6 cellular contexts compared by ENCODE assay signal in the genomic region with DNA sequence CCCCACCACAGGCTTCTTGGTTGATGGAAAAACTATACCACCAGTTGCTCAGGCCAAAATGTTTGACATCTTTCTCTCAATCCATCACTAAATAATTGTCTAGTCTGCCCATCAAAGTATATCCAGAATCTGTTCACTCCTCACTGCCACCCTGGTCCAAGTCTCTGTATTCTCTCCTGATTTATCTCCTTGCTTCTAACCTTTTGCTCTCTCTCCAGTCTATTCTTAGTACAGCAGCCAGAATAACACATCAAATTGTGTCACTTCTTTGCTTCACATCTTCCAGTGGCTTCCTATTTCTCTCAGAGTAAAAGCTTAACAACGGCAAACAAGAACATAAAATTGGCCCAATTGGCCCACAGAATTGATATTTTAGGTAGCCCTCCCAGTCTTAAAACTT.
"Had no signal": no experiment of that assay in that cellular context is flagged by ENCODE, and none has a peak within 500 bp of the region (broad histone marks: within the 10 kb centered on the region; RNA-seq: fewer than 3 reads in every experiment).

No MANE protein-coding gene starts in this region.

- H3K4me3 ChIP-seq: GM23248, HAP-1 had no signal

- ATAC-seq: HCT116 had no signal

- H3K27ac ChIP-seq: GM23248 had no signal

- H3K4me1 ChIP-seq: HAP-1 had no signal

- DNase-seq: GM23248, GOT3, H7, HFFc6 had no signal

- H3K36me3 ChIP-seq: HAP-1 had no signal
